ENCODE assay signal across 8 cellular contexts in the genomic region with DNA sequence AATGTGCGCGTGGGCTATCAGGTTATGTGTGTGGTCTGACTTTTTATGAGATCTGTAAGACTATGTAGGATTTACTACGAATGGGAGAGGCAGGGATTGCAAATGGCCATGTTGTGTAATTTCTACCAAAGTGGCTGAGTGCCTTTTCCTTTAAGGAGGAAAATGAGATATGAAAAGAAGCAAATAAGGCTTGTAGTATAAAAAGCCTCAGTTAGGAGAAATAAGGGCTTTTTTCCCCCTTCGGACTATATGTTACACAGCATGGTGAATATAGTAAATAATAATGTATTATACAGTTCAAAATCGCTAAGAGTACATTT. TPM values are rescaled to one million over a fixed set of nuclear protein-coding genes. Genes with fewer than 3 reads are reported as not detected.
DNase-seq lines count a peak whose midpoint lies in the region; ATAC-seq and TF ChIP-seq lines count a peak whose summit lies in the region.

No MANE protein-coding gene starts in this region.

- H3K27me3 ChIP-seq in heart left ventricle: no peaks in the 10 kb centered on the region
- H3K27me3 ChIP-seq in body of pancreas: no peaks in the 10 kb centered on the region
- no peaks in the 10 kb centered on the region for H3K27me3 ChIP-seq in mesenchymal stem cell (ENCODE audit: control insufficient read depth in 1 of 2, insufficient read depth in 1 of 2, low read length in 2 of 2)
- H3K27me3 ChIP-seq in vagina: no peaks in the 10 kb centered on the region

- WGBS in heart left ventricle, 4 donors: 6 to 11% (median 10%) methylated on average over 5 of the region's 5 CpGs
- 5 to 6% methylated on average over 5 of the region's 5 CpGs for WGBS in body of pancreas, 2 donors
- under 1% methylated on average over 3 of the region's 5 CpGs for WGBS in mesenchymal stem cell

- DNase-seq in heart left ventricle (no peak), Right ventricle myocardium superior (no peak), body of pancreas (no peak), mesenchymal stem cell (no peak), vagina (ENCODE audit: extremely low spot score in 2 of 2) (no peak)

- H2AFZ ChIP-seq in mesenchymal stem cell (ENCODE audit: low read depth, low read length): peak overlapping the region; percentile 97

- no peak overlapping the region for H2BK12ac ChIP-seq in mesenchymal stem cell (ENCODE audit: low read length in 2 of 2)

- H3K27ac ChIP-seq in heart left ventricle (peak overlapping the region in 11 of 12 donors; percentile 65 to 84 (median 73)), body of pancreas (peak overlapping the region; percentile 61 to 83 (median 70)), mesenchymal stem cell (ENCODE audit: low read length, poor library complexity, severe bottlenecking) (peak overlapping the region; percentile 14), vagina (peak overlapping the region; percentile 49)

- H3K36me3 ChIP-seq in heart left ventricle (peaks cover 0 to 27% (median 14%) of the 10 kb centered on the region in 9 donors), body of pancreas (replicated peaks in 1 of 2; ENCODE audit: insufficient read depth in 1 of 2, low read depth in 2 of 2) (no peaks in the 10 kb centered on the region), mesenchymal stem cell (ENCODE audit: control insufficient read depth in 1 of 2, insufficient read depth in 2 of 2, low read depth in 1 of 2, low read length in 2 of 2) (peaks cover 0 to 16% of the 10 kb centered on the region in 2 experiments), vagina (peaks cover 0 to 9% of the 10 kb centered on the region in 2 donors)

- no peak overlapping the region for H2AK5ac ChIP-seq in mesenchymal stem cell (ENCODE audit: low read length, severe bottlenecking)

- intact Hi-C loops in heart left ventricle (cut with DNase I): loop anchor here in 9 of 10 donors (5.0 to 10.0 kb wide), 5 partner anchors 113 to 263 kb away; a partner anchor contains a TSS
- intact Hi-C loops in Right ventricle myocardium superior (cut with DNase I): loop anchor here (5.0 kb wide), 1 partner anchor 123 kb away; no protein-coding TSS in a partner anchor
- intact Hi-C loops in body of pancreas (cut with DNase I): no loop called here
- intact Hi-C loops in vagina (cut with DNase I): no loop called here

- no peak overlapping the region for H2BK5ac ChIP-seq in mesenchymal stem cell (ENCODE audit: low read depth, low read length, poor library complexity, severe bottlenecking)

- H3K4me3 ChIP-seq in heart left ventricle (peak overlapping the region; percentile 70 to 96 (median 85)), body of pancreas (peak overlapping the region; percentile 62 to 68), mesenchymal stem cell (ENCODE audit: insufficient read depth in 1 of 2, low read depth in 1 of 2, low read length in 2 of 2) (peak overlapping the region; percentile 87 to 97), vagina (peak overlapping the region; percentile 90 to 92)

- H3K18ac ChIP-seq in mesenchymal stem cell (ENCODE audit: low read depth in 1 of 2, low read length in 2 of 2): peak overlapping the region; percentile 79 to 90

- peak overlapping the region; percentile 87 for H3K4me2 ChIP-seq in mesenchymal stem cell (ENCODE audit: low read length, poor library complexity, severe bottlenecking)

- TF ChIP-seq POLR2A in heart left ventricle (IDR thresholded peaks at IDR 0.05): no peak
- no peak for TF ChIP-seq POLR2A in body of pancreas (IDR thresholded peaks at IDR 0.05)
- no peak for TF ChIP-seq POLR2A in vagina (IDR thresholded peaks at IDR 0.05)

- no peak overlapping the region for H3K23ac ChIP-seq in mesenchymal stem cell (ENCODE audit: low read length in 2 of 2)

- no peak overlapping the region for H4K91ac ChIP-seq in mesenchymal stem cell (ENCODE audit: low read length)

- peaks cover 8% of the 10 kb centered on the region for H3K79me1 ChIP-seq in mesenchymal stem cell (replicated peaks; ENCODE audit: low read length, poor library complexity, severe bottlenecking)

- H3K4me1 ChIP-seq in heart left ventricle: peaks cover 0 to 29% (median 15%) of the 10 kb centered on the region in 12 donors
- H3K4me1 ChIP-seq in body of pancreas: peaks cover 8% of the 10 kb centered on the region
- peaks cover 3% of the 10 kb centered on the region for H3K4me1 ChIP-seq in mesenchymal stem cell (ENCODE audit: control insufficient read depth, insufficient read depth, low read depth, low read length)
- peaks cover 14% of the 10 kb centered on the region for H3K4me1 ChIP-seq in vagina

- H3K9ac ChIP-seq in mesenchymal stem cell (ENCODE audit: low read length): peak overlapping the region; percentile 98

- TF ChIP-seq CTCF in heart left ventricle (IDR thresholded peaks at IDR 0.05) (no peak), body of pancreas (IDR thresholded peaks at IDR 0.05) (no peak), vagina (IDR thresholded peaks at IDR 0.05) (no peak)

- no peak overlapping the region for H2BK120ac ChIP-seq in mesenchymal stem cell (ENCODE audit: low read depth, low read length)

- H4K8ac ChIP-seq in mesenchymal stem cell (ENCODE audit: low read length): peak overlapping the region; percentile 82

- ATAC-seq in heart left ventricle: no peak
- no peak for ATAC-seq in Right ventricle myocardium superior (ENCODE audit: poor library complexity)
- ATAC-seq in body of pancreas: no peak
- ATAC-seq in HG03025 (IDR thresholded peaks at IDR 0.05; ENCODE audit: low FRiP score, unreplicated experiment): no peak
- no peak for ATAC-seq in HG03175 (IDR thresholded peaks at IDR 0.05; ENCODE audit: unreplicated experiment)
- no peak for ATAC-seq in HG02938 (IDR thresholded peaks at IDR 0.05; ENCODE audit: unreplicated experiment)

- H3K9me3 ChIP-seq in heart left ventricle (peaks cover 0 to 5% (median 0%) of the 10 kb centered on the region in 12 donors), body of pancreas (no peaks in the 10 kb centered on the region), mesenchymal stem cell (ENCODE audit: control insufficient read depth, low read length) (peaks cover 6% of the 10 kb centered on the region), vagina (no peaks in the 10 kb centered on the region)

- peak overlapping the region; percentile 55 for H2BK15ac ChIP-seq in mesenchymal stem cell (ENCODE audit: low read depth, poor library complexity, severe bottlenecking)

- peak overlapping the region in 1 of 2 experiments; percentile 65 for H3K4ac ChIP-seq in mesenchymal stem cell (ENCODE audit: low read depth in 1 of 2, low read length in 2 of 2)

- no peak overlapping the region for H3K14ac ChIP-seq in mesenchymal stem cell (ENCODE audit: low read length in 2 of 2)

RNA-seq across cellular contexts. Expression of a gene that starts 0.4 kb away (rescaled TPM):
- total RNA-seq in heart left ventricle: 100 to 1,000 TPM in 1 of 9 donors, 10 to 100 TPM in 6, 1 to 10 TPM in 2; 8.7 to 104 (median 16.9) TPM
- polyA plus RNA-seq in heart left ventricle: 10 to 100 TPM in 1 of 2 donors, 1 to 10 TPM in 1; 5.8 to 18.7 TPM
- 29.7 TPM for total RNA-seq in Right ventricle myocardium superior
- 10 to 100 TPM in 1 of 2 donors, 1 to 10 TPM in 1; 9.1 to 66.9 TPM for total RNA-seq in body of pancreas
- polyA plus RNA-seq in mesenchymal stem cell (2013, experiment 1 of 2): 2.3 TPM
- polyA plus RNA-seq in mesenchymal stem cell (2013, experiment 2 of 2): 2.5 TPM
- 6.9 TPM for total RNA-seq in vagina

Comparison
In these comparisons a context has a peak if more than half of its experiments do, and no peak if none do; other contexts are left out.
1. H3K27ac ChIP-seq: peak in every context shown above with its lines; median percentile 73 in heart left ventricle; 70 in body of pancreas; 49 in vagina; 14 in mesenchymal stem cell.
2. intact Hi-C loops: an anchor here in heart left ventricle (5.0 to 10.0 kb wide) and Right ventricle myocardium superior (5.0 kb wide); none called in body of pancreas and vagina.